In genomic region chr10:108378779-108379178, GRCh38 we compare ENCODE assay signal across 32 cellular contexts.
"Had no signal": no experiment of that assay in that cellular context is flagged by ENCODE, and none has a peak within 500 bp of the region (broad histone marks: within the 10 kb centered on the region; RNA-seq: fewer than 3 reads in every experiment).

No MANE protein-coding gene starts in this region.

- H3K36me3 ChIP-seq: WERI-Rb-1 had no signal

- FAIRE-seq: TTC549 had no signal

- ATAC-seq: activated CD4-positive, alpha-beta T cell treated with anti-CD3 and anti-CD28 coated beads for 36 hours; activated CD4-positive, CD25-positive, alpha-beta regulatory T cell treated with anti-CD3 and anti-CD28 coated beads, Interleukin-2, amount 50 U/mL, for 24 hours; activated CD8-positive, alpha-beta memory T cell treated with anti-CD3 and anti-CD28 coated beads, Interleukin-2, amount 10 ng/mL, durations not matched to agents 7 days and 5 days; activated CD8-positive, alpha-beta T cell treated with anti-CD3 and anti-CD28 coated beads for 36 hours; activated CD8-positive, alpha-beta T cell treated with anti-CD3 and anti-CD28 coated beads, Interleukin-2, amount 10 ng/mL, durations not matched to agents 7 days and 5 days; T-helper 17 cell; WTC11 had no signal

- H3K27ac ChIP-seq: VCaP, WERI-Rb-1 had no signal

- DNase-seq: activated B cell treated with CpG ODN at 0.5 μM for 24 hours; activated CD4-positive, alpha-beta memory T cell treated with anti-CD3 and anti-CD28 coated beads for 36 hours; activated CD4-positive, alpha-beta memory T cell treated with anti-CD3 and anti-CD28 coated beads, Interleukin-2, amount 10 ng/mL, durations not matched to agents 7 days and 5 days; activated CD4-positive, alpha-beta T cell treated with anti-CD3 and anti-CD28 coated beads for 1 hour; activated CD4-positive, alpha-beta T cell treated with anti-CD3 and anti-CD28 coated beads for 36 hours; activated CD4-positive, alpha-beta T cell treated with anti-CD3 and anti-CD28 coated beads for 4 hours; activated CD4-positive, alpha-beta T cell treated with anti-CD3 and anti-CD28 coated beads for 48 hours; activated CD4-positive, alpha-beta T cell treated with anti-CD3 and anti-CD28 coated beads, Interleukin-2, amount 10 ng/mL, durations not matched to agents 24 days and 14 days; activated CD4-positive, alpha-beta T cell treated with anti-CD3 and anti-CD28 coated beads, Interleukin-2, amount 10 ng/mL, durations not matched to agents 7 days and 5 days; activated CD4-positive, alpha-beta T cell treated with anti-CD3 and anti-CD28 coated beads, Interleukin-2, amount 50 U/mL, for 1 hour; activated CD4-positive, alpha-beta T cell treated with anti-CD3 and anti-CD28 coated beads, Interleukin-2, amount 50 U/mL, for 4 hours; activated CD4-positive, alpha-beta T cell treated with anti-CD3 and anti-CD28 coated beads, Interleukin-2, amount 50 U/mL, for 48 hours; activated CD4-positive, CD25-positive, alpha-beta regulatory T cell; activated CD4-positive, CD25-positive, alpha-beta regulatory T cell treated with anti-CD3 and anti-CD28 coated beads, Interleukin-2, amount 50 U/mL, for 72 hours; activated CD8-positive, alpha-beta memory T cell treated with anti-CD3 and anti-CD28 coated beads for 24 hours; activated CD8-positive, alpha-beta memory T cell treated with anti-CD3 and anti-CD28 coated beads, Interleukin-2, amount 10 ng/mL, durations not matched to agents 7 days and 5 days; activated CD8-positive, alpha-beta memory T cell treated with anti-CD3 and anti-CD28 coated beads, Interleukin-2, amount 50 U/mL, for 4 hours; activated CD8-positive, alpha-beta memory T cell treated with anti-CD3 and anti-CD28 coated beads, Interleukin-2, amount 50 U/mL, for 48 hours; activated CD8-positive, alpha-beta T cell treated with anti-CD3 and anti-CD28 coated beads for 36 hours; activated CD8-positive, alpha-beta T cell treated with anti-CD3 and anti-CD28 coated beads, Interleukin-2, amount 10 ng/mL, durations not matched to agents 7 days and 5 days; activated T-cell treated with anti-CD3 and anti-CD28 coated beads for 4 hours; activated T-cell treated with anti-CD3 and anti-CD28 coated beads, Interleukin-2, amount 50 U/mL, for 1 hour; T-helper 1 cell; T-helper 17 cell; T-helper 2 cell; T-helper 9 cell; T1000; WERI-Rb-1 had no signal
